In genomic region chr2:78162202-78162601, GRCh38 we compare ENCODE assay signal across 10 cellular contexts.
"Had no signal": no experiment of that assay in that cellular context is flagged by ENCODE, and none has a peak within 500 bp of the region (broad histone marks: within the 10 kb centered on the region; RNA-seq: fewer than 3 reads in every experiment).

No MANE protein-coding gene starts in this region.

- DNase-seq: GM23248, GOT3, H7, HFFc6, IMR-90, KG1 had no signal

- ATAC-seq: HCT116, K562 had no signal

- H2AFZ ChIP-seq: GM23248 had no signal

- FAIRE-seq: K562 had no signal

- H3K27ac ChIP-seq: GM23248, HL-60 had no signal

- H3K9ac ChIP-seq: GM23248 had no signal

- H3K36me3 ChIP-seq: HAP-1 had no signal

- H3K9me3 ChIP-seq: HAP-1 had no signal

- H3K4me1 ChIP-seq: HAP-1 had no signal

- H3K4me3 ChIP-seq: GM23248, HAP-1, K562 had no signal
